Comparison of ENCODE assay signal across 8 cellular contexts in the genomic region with DNA sequence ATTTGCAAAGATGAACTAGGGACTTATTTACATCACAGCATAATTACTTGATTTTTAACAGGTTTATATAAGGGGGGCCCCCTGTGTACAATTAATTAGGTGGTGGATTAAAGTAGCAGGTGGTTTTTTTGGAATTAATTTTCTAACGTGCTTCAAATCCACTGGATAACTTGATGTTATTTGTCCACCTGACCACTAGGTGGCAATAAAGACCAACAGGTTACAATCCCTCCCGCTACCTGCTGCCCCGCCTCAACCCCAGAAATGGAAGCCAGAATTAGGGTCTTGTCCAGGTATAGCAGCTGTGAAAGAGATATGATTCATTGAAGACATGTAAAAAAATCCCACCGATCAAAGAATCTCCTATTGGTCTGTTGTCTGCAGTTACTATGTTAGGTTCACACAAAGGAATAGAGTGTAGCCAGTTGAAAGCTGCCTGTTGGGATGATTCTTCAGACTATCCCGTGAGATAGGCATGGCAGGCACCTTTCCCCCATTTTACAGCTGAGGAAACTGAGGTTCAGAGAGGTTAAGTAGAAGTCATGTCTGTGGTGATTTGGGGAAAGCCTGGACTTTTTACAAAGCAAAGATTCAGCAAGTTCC. TPM values are rescaled to one million over a fixed set of nuclear protein-coding genes. Genes with fewer than 3 reads are reported as not detected.
A peak's percentile ranks its signal among the peaks of the same experiment; 100 is the strongest.
DNase-seq lines count a peak whose midpoint lies in the region; ATAC-seq and TF ChIP-seq lines count a peak whose summit lies in the region.

No MANE protein-coding gene starts in this region.

- intact Hi-C loops in gastrocnemius medialis (cut with DNase I; ENCODE audit: low total_unique reads) = loop anchor here (1.0 to 5.0 kb wide), 2 partner anchors 414 to 956 kb away; no protein-coding TSS in a partner anchor

- H3K4me1 ChIP-seq in gastrocnemius medialis = no peaks in the 10 kb centered on the region

- in situ Hi-C loops in gastrocnemius medialis (cut with MboI; ENCODE audit: low sequenced_read_pairs in 4 of 4) = loop anchor here (5.0 to 25.0 kb wide), 4 partner anchors 409 to 1141 kb away; a partner anchor contains a TSS

- no peaks in the 10 kb centered on the region for H3K36me3 ChIP-seq in gastrocnemius medialis

- H3K27ac Mint-ChIP-seq in activated CD4-positive, alpha-beta memory T cell treated with anti-CD3 and anti-CD28 coated beads, Interleukin-2, amount 10 ng/mL, durations not matched to agents 7 days and 5 days = no peak overlapping the region

- POLR2A ChIA-PET in activated CD4-positive, alpha-beta memory T cell treated with anti-CD3 and anti-CD28 coated beads, Interleukin-2, amount 10 ng/mL, durations not matched to agents 7 days and 5 days (lab: Charles Lee) = no interaction called here

- H3K27me3 Mint-ChIP-seq in activated CD4-positive, alpha-beta memory T cell treated with anti-CD3 and anti-CD28 coated beads, Interleukin-2, amount 10 ng/mL, durations not matched to agents 7 days and 5 days = no peaks in the 10 kb centered on the region

- H3K27ac ChIP-seq in gastrocnemius medialis = no peak overlapping the region

- ATAC-seq in HG02981 (IDR thresholded peaks at IDR 0.05; ENCODE audit: unreplicated experiment) = peak; percentile 44
- ATAC-seq in gastrocnemius medialis = no peak
- ATAC-seq in HG03565 (IDR thresholded peaks at IDR 0.05; ENCODE audit: unreplicated experiment) = no peak

- DNase-seq in AML-193 (lab: John Stamatoyannopoulos, UW) (peak; percentile 24 to 50), NCI-H2196 (lab: John Stamatoyannopoulos, UW; ENCODE audit: unreplicated experiment) (peak; percentile 76), globus pallidus (ENCODE audit: low spot score) (peak; percentile 5), gastrocnemius medialis (no peak)
- peak; percentile 31 for DNase-seq in activated CD4-positive, alpha-beta memory T cell treated with anti-CD3 and anti-CD28 coated beads, Interleukin-2, amount 10 ng/mL, durations not matched to agents 7 days and 5 days

- peaks cover 9% of the 10 kb centered on the region for H3K4me1 Mint-ChIP-seq in activated CD4-positive, alpha-beta memory T cell treated with anti-CD3 and anti-CD28 coated beads, Interleukin-2, amount 10 ng/mL, durations not matched to agents 7 days and 5 days

- TF ChIP-seq CTCF in GM12874 (IDR thresholded peaks at IDR 0.05; ENCODE audit: insufficient read depth, low read depth, low read length) (peak; percentile 54), gastrocnemius medialis (IDR thresholded peaks at IDR 0.05 in 4 of 5, conservative IDR thresholded peaks at IDR 0.05 in 1 of 5) (peak; percentile 62 to 77 (median 68))

- CTCF ChIA-PET in activated CD4-positive, alpha-beta memory T cell treated with anti-CD3 and anti-CD28 coated beads, Interleukin-2, amount 10 ng/mL, durations not matched to agents 7 days and 5 days (lab: Charles Lee) = interaction anchor here (0.6 to 3.8 kb wide), 10 partner anchors 17 to 959 kb away, joined by 3 to 28 read pairs (median 3); no protein-coding TSS in a partner anchor

- no peaks in the 10 kb centered on the region for H3K9me3 Mint-ChIP-seq in activated CD4-positive, alpha-beta memory T cell treated with anti-CD3 and anti-CD28 coated beads, Interleukin-2, amount 10 ng/mL, durations not matched to agents 7 days and 5 days

- no peaks in the 10 kb centered on the region for H3K36me3 Mint-ChIP-seq in activated CD4-positive, alpha-beta memory T cell treated with anti-CD3 and anti-CD28 coated beads, Interleukin-2, amount 10 ng/mL, durations not matched to agents 7 days and 5 days (ENCODE audit: low read depth)

- no peaks in the 10 kb centered on the region for H3K27me3 ChIP-seq in gastrocnemius medialis

- no peak overlapping the region for H3K4me3 Mint-ChIP-seq in activated CD4-positive, alpha-beta memory T cell treated with anti-CD3 and anti-CD28 coated beads, Interleukin-2, amount 10 ng/mL, durations not matched to agents 7 days and 5 days

- no peak overlapping the region for H3K4me3 ChIP-seq in gastrocnemius medialis

- TF ChIP-seq POLR2A in gastrocnemius medialis (IDR thresholded peaks at IDR 0.05) = no peak

- H3K9me3 ChIP-seq in gastrocnemius medialis = no peaks in the 10 kb centered on the region

RNA-seq across cellular contexts. Expression of a gene that starts 44.0 kb away (rescaled TPM):
- 10 to 100 TPM; 26.9 to 27.4 TPM for total RNA-seq in activated CD4-positive, alpha-beta memory T cell treated with anti-CD3 and anti-CD28 coated beads, Interleukin-2, amount 10 ng/mL, durations not matched to agents 7 days and 5 days
- 10 to 100 TPM; 18.6 to 33.5 (median 25.2) TPM for total RNA-seq in gastrocnemius medialis

Comparison
In these comparisons a context has a peak if more than half of its experiments do, and no peak if none do; other contexts are left out.
1. DNase-seq: peak in AML-193 (2 of 2), NCI-H2196 (single experiment), activated CD4-positive, alpha-beta memory T cell treated with anti-CD3 and anti-CD28 coated beads, Interleukin-2, amount 10 ng/mL, durations not matched to agents 7 days and 5 days (single experiment) and globus pallidus (single experiment); none in gastrocnemius medialis (0 of 2).